In genomic region chr6:44951253-44951656, GRCh38 we compare ENCODE assay signal across 25 cellular contexts.
DNase-seq lines count a peak whose midpoint lies in the region; ATAC-seq and TF ChIP-seq lines count a peak whose summit lies in the region.
"Had no signal": no experiment of that assay in that cellular context is flagged by ENCODE, and none has a peak within 500 bp of the region (broad histone marks: within the 10 kb centered on the region; RNA-seq: fewer than 3 reads in every experiment).

No MANE protein-coding gene starts in this region.

- peaks cover 14% of the 10 kb centered on the region for H3K36me3 ChIP-seq in endodermal cell (ENCODE audit: control insufficient read depth, insufficient read depth, low read length)
- H3K36me3 ChIP-seq in neuronal stem cell (replicated peaks in 1 of 2; ENCODE audit: control insufficient read depth in 2 of 2, insufficient read depth in 2 of 2, low read length in 2 of 2) = no peaks in the 10 kb centered on the region
- peaks cover 3% of the 10 kb centered on the region; the same call in 1 of the 2 replicates for H3K36me3 ChIP-seq in GM23248 (ENCODE audit: low read depth)

- peaks cover 16% of the 10 kb centered on the region for H3K9me3 Mint-ChIP-seq in activated naive CD8-positive, alpha-beta T cell (ENCODE audit: low read depth)
- H3K9me3 Mint-ChIP-seq in activated naive CD8-positive, alpha-beta T cell treated with anti-CD3 and anti-CD28 coated beads, Interleukin-2, amount 50 U/mL, for 24 hours = peaks cover 17% of the 10 kb centered on the region
- H3K9me3 Mint-ChIP-seq in endodermal cell (peaks cover 41% of the 10 kb centered on the region), chondrocyte (ENCODE audit: low read depth) (peaks cover 18% of the 10 kb centered on the region)

- no peak overlapping the region for H2BK15ac ChIP-seq in neuronal stem cell (ENCODE audit: low read length)

- H3F3A ChIP-seq in GM23248 (ENCODE audit: insufficient read depth) = no peaks in the 10 kb centered on the region

- H3K4me1 Mint-ChIP-seq in activated naive CD8-positive, alpha-beta T cell (ENCODE audit: low read depth) = peaks cover 16% of the 10 kb centered on the region
- H3K4me1 Mint-ChIP-seq in activated naive CD8-positive, alpha-beta T cell treated with anti-CD3 and anti-CD28 coated beads, Interleukin-2, amount 50 U/mL, for 24 hours = peaks cover 13% of the 10 kb centered on the region
- no peaks in the 10 kb centered on the region for H3K4me1 Mint-ChIP-seq in endodermal cell
- no peaks in the 10 kb centered on the region for H3K4me1 Mint-ChIP-seq in chondrocyte (ENCODE audit: low read depth)

- no peaks in the 10 kb centered on the region for H3K79me2 ChIP-seq in GM23248 (ENCODE audit: insufficient read depth)

- in situ Hi-C loops in GM23248 (cut with MboI) = no loop called here

- peak overlapping the region; percentile 74 for H2AFZ ChIP-seq in neuronal stem cell (ENCODE audit: low read length)
- no peak overlapping the region for H2AFZ ChIP-seq in GM23248
- H2AFZ ChIP-seq: PC-9 had no signal

- no peak overlapping the region for H3K4me3 ChIP-seq in Jurkat, Clone E6-1 (ENCODE audit: low read length)
- H3K4me3 ChIP-seq in endodermal cell (ENCODE audit: low read length) = no peak overlapping the region
- no peak overlapping the region for H3K4me3 ChIP-seq in neuronal stem cell (ENCODE audit: low read length in 2 of 2)
- H3K4me3 ChIP-seq in GM23248 = no peak overlapping the region
- H3K4me3 ChIP-seq: PC-9 had no signal

- no peak overlapping the region for H2BK120ac ChIP-seq in neuronal stem cell (ENCODE audit: low read depth, low read length)

- H3K18ac ChIP-seq in neuronal stem cell (ENCODE audit: low read length) = no peak overlapping the region

- H3K4ac ChIP-seq in neuronal stem cell (ENCODE audit: low read length) = no peak overlapping the region

- H2AK5ac ChIP-seq in neuronal stem cell (ENCODE audit: low read depth, low read length) = no peak overlapping the region

- H3K27ac Mint-ChIP-seq in activated naive CD8-positive, alpha-beta T cell = peak overlapping the region; percentile 66
- no peak overlapping the region for H3K27ac Mint-ChIP-seq in activated naive CD8-positive, alpha-beta T cell treated with anti-CD3 and anti-CD28 coated beads, Interleukin-2, amount 50 U/mL, for 24 hours
- H3K27ac Mint-ChIP-seq in endodermal cell (no peak overlapping the region), chondrocyte (ENCODE audit: unreplicated experiment) (no peak overlapping the region)

- H3K9me3 ChIP-seq in endodermal cell (ENCODE audit: control insufficient read depth, low read length) = peaks cover 22% of the 10 kb centered on the region
- H3K9me3 ChIP-seq in neuronal stem cell (replicated peaks in 1 of 2; ENCODE audit: control insufficient read depth in 2 of 2, insufficient read depth in 1 of 2, low read depth in 1 of 2, low read length in 2 of 2) = peaks cover 2 to 35% of the 10 kb centered on the region in 2 donors
- no peaks in the 10 kb centered on the region for H3K9me3 ChIP-seq in GM23248 (ENCODE audit: low read depth)

- H3K79me1 ChIP-seq in neuronal stem cell (ENCODE audit: low read depth, low read length) = peaks cover 2% of the 10 kb centered on the region

- H3K9me2 ChIP-seq in GM23248 (ENCODE audit: insufficient read depth) = no peaks in the 10 kb centered on the region

- H3K27ac ChIP-seq in endodermal cell (ENCODE audit: low read depth, low read length) (peak overlapping the region; percentile 29), neuronal stem cell (replicated peaks; ENCODE audit: low read length) (no peak overlapping the region), GM23248 (no peak overlapping the region)
- H3K27ac ChIP-seq: HL-60, PC-9 had no signal

- no peak for ATAC-seq in activated naive CD8-positive, alpha-beta T cell treated with anti-CD3 and anti-CD28 coated beads, Interleukin-2, amount 50 U/mL, for 24 hours
- ATAC-seq in HG03039 (IDR thresholded peaks at IDR 0.05; ENCODE audit: unreplicated experiment) = no peak

- H3K4me1 ChIP-seq in endodermal cell (ENCODE audit: control insufficient read depth, insufficient read depth, low read length) = no peaks in the 10 kb centered on the region
- H3K4me1 ChIP-seq in neuronal stem cell (ENCODE audit: control insufficient read depth in 2 of 2, insufficient read depth in 1 of 2, low read depth in 1 of 2, low read length in 2 of 2) = peaks cover 0 to 5% of the 10 kb centered on the region in 2 donors
- no peaks in the 10 kb centered on the region for H3K4me1 ChIP-seq in GM23248 (ENCODE audit: insufficient read depth)

- H3K36me3 Mint-ChIP-seq in activated naive CD8-positive, alpha-beta T cell = peaks cover 30% of the 10 kb centered on the region
- peaks cover 49% of the 10 kb centered on the region for H3K36me3 Mint-ChIP-seq in activated naive CD8-positive, alpha-beta T cell treated with anti-CD3 and anti-CD28 coated beads, Interleukin-2, amount 50 U/mL, for 24 hours (ENCODE audit: low read depth)
- H3K36me3 Mint-ChIP-seq in endodermal cell (ENCODE audit: low read depth) (peaks cover 44% of the 10 kb centered on the region), chondrocyte (ENCODE audit: low read depth) (peaks cover 22% of the 10 kb centered on the region)

- no peak overlapping the region for H4K91ac ChIP-seq in neuronal stem cell (ENCODE audit: low read depth, low read length, poor library complexity)

- H2BK5ac ChIP-seq in neuronal stem cell (ENCODE audit: low read length) = no peak overlapping the region

- peak overlapping the region; percentile 30 for H3K4me3 Mint-ChIP-seq in activated naive CD8-positive, alpha-beta T cell
- no peak overlapping the region for H3K4me3 Mint-ChIP-seq in activated naive CD8-positive, alpha-beta T cell treated with anti-CD3 and anti-CD28 coated beads, Interleukin-2, amount 50 U/mL, for 24 hours
- H3K4me3 Mint-ChIP-seq in endodermal cell (no peak overlapping the region), chondrocyte (ENCODE audit: unreplicated experiment) (no peak overlapping the region)
- H3K4me3 Mint-ChIP-seq: CD8-positive, alpha-beta memory T cell had no signal

- H3K23ac ChIP-seq in neuronal stem cell (ENCODE audit: low read depth, low read length, poor library complexity) = no peak overlapping the region

- DNase-seq in activated naive CD8-positive, alpha-beta T cell treated with anti-CD3 and anti-CD28 coated beads, Interleukin-2, amount 50 U/mL, for 24 hours = no peak
- peak; percentile 49 for DNase-seq in Jurkat, Clone E6-1 (ENCODE audit: low read depth, low spot score)
- DNase-seq in endodermal cell = no peak
- DNase-seq in neuronal stem cell (ENCODE audit: low spot score) = no peak
- DNase-seq in chondrocyte (ENCODE audit: low spot score) = no peak
- no peak for DNase-seq in GM23248
- DNase-seq: AML-193; C1 segment of cervical spinal cord; CD8-positive, alpha-beta memory T cell; DMS 273 treated with DMSO at 0.1 percent for 48 hours; DMS79; GF-D8; Kasumi-1; MV-4-11; NCI-H1105; NCI-H2029 treated with DMSO at 0.1 percent for 48 hours; NCI-H446 treated with DMSO at 0.1 percent for 48 hours; NCI-H526; NCI-H82; PC-9; RPMI8226; SHP77 had no signal

- no peaks in the 10 kb centered on the region for H4K20me1 ChIP-seq in GM23248 (ENCODE audit: insufficient read depth)

- no peak overlapping the region for H4K8ac ChIP-seq in neuronal stem cell (ENCODE audit: low read depth, low read length)

- H3K4me2 ChIP-seq in neuronal stem cell (ENCODE audit: insufficient read depth, low read length, poor library complexity, severe bottlenecking) (no peak overlapping the region), GM23248 (ENCODE audit: unreplicated experiment) (no peak overlapping the region)
- H3K4me2 ChIP-seq: PC-9 had no signal

- H3K27me3 ChIP-seq in endodermal cell (ENCODE audit: control insufficient read depth, insufficient read depth, low read length, poor library complexity, severe bottlenecking) = no peaks in the 10 kb centered on the region
- no peaks in the 10 kb centered on the region for H3K27me3 ChIP-seq in neuronal stem cell (ENCODE audit: control insufficient read depth in 3 of 3, insufficient read depth in 3 of 3, low read depth in 1 of 3, low read length in 3 of 3)
- H3K27me3 ChIP-seq in GM23248 (replicated peaks; ENCODE audit: insufficient read depth) = no peaks in the 10 kb centered on the region

- no peak overlapping the region for H3K14ac ChIP-seq in neuronal stem cell (ENCODE audit: low read length)

- H2BK12ac ChIP-seq in neuronal stem cell (ENCODE audit: low read length) = no peak overlapping the region

- TF ChIP-seq CTCF in endodermal cell (conservative IDR thresholded peaks at IDR 0.05) (no peak), chondrocyte (IDR thresholded peaks at IDR 0.05) (no peak)

- H3K9ac ChIP-seq in endodermal cell (ENCODE audit: extremely low read depth, low read length, poor library complexity, severe bottlenecking) (no peak overlapping the region), neuronal stem cell (ENCODE audit: low read depth, low read length, poor library complexity) (no peak overlapping the region), GM23248 (no peak overlapping the region)

- H3K27me3 Mint-ChIP-seq in activated naive CD8-positive, alpha-beta T cell = no peaks in the 10 kb centered on the region
- H3K27me3 Mint-ChIP-seq in activated naive CD8-positive, alpha-beta T cell treated with anti-CD3 and anti-CD28 coated beads, Interleukin-2, amount 50 U/mL, for 24 hours = no peaks in the 10 kb centered on the region
- H3K27me3 Mint-ChIP-seq in endodermal cell (ENCODE audit: insufficient read depth) = no peaks in the 10 kb centered on the region
- no peaks in the 10 kb centered on the region for H3K27me3 Mint-ChIP-seq in chondrocyte (ENCODE audit: low read depth)
- H3K27me3 Mint-ChIP-seq: CD8-positive, alpha-beta memory T cell had no signal
